ENCODE assay signal across 15 cellular contexts in the genomic region with DNA sequence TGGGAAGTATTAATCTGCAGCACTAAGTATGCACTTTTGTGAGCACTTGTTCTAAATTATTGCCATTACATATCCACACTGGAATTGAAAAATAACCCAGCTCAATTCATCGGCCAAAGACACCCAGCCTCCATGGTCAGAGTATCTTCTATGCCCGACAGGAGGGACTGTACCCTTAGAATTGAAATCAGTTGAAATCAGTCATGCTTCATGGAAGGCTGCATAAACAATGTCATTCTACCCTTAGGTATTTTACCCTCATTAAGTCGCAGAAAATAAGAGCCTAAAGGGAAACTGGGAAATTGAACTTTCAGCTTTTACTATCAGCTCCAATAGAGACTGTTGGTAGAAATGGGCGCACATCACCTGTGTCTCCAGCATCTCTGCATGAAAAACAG. TPM values are rescaled to one million over a fixed set of nuclear protein-coding genes. Genes with fewer than 3 reads are reported as not detected.
DNase-seq lines count a peak whose midpoint lies in the region; ATAC-seq, FAIRE-seq and TF ChIP-seq lines count a peak whose summit lies in the region.
"Had no signal": no experiment of that assay in that cellular context is flagged by ENCODE, and none has a peak within 500 bp of the region (broad histone marks: within the 10 kb centered on the region; RNA-seq: fewer than 3 reads in every experiment).

No MANE protein-coding gene starts in this region.

- H3K27ac Mint-ChIP-seq in activated CD8-positive, alpha-beta T cell treated with anti-CD3 and anti-CD28 coated beads for 36 hours = no peak overlapping the region
- H3K27ac Mint-ChIP-seq in activated CD8-positive, alpha-beta T cell treated with anti-CD3 and anti-CD28 coated beads, Interleukin-2, amount 10 ng/mL, durations not matched to agents 7 days and 5 days = no peak overlapping the region
- peak overlapping the region; percentile 74 for H3K27ac Mint-ChIP-seq in astrocyte (ENCODE audit: unreplicated experiment)

- FAIRE-seq in astrocyte (lab: Jason Lieb, UNC) (no peak), D721Med (lab: Jason Lieb, UNC) (no peak)
- FAIRE-seq: A204.1 had no signal

- no peak for TF ChIP-seq CTCF in activated CD8-positive, alpha-beta T cell treated with anti-CD3 and anti-CD28 coated beads for 36 hours (IDR thresholded peaks at IDR 0.05)
- TF ChIP-seq CTCF in astrocyte (IDR thresholded peaks at IDR 0.05; ENCODE audit: insufficient read depth, low read depth, low read length) (no peak), spleen (IDR thresholded peaks at IDR 0.05 in 8 of 11, conservative IDR thresholded peaks at IDR 0.05 in 3 of 11) (no peak), D721Med (IDR thresholded peaks at IDR 0.05; ENCODE audit: insufficient read depth, missing control alignments) (no peak)

- H3K36me3 ChIP-seq in astrocyte (ENCODE audit: insufficient read depth, low read length) = no peaks in the 10 kb centered on the region
- no peaks in the 10 kb centered on the region for H3K36me3 ChIP-seq in spleen

- H3K27me3 Mint-ChIP-seq in activated CD8-positive, alpha-beta T cell treated with anti-CD3 and anti-CD28 coated beads for 36 hours = no peaks in the 10 kb centered on the region
- no peaks in the 10 kb centered on the region for H3K27me3 Mint-ChIP-seq in activated CD8-positive, alpha-beta T cell treated with anti-CD3 and anti-CD28 coated beads, Interleukin-2, amount 10 ng/mL, durations not matched to agents 7 days and 5 days (ENCODE audit: low read depth)
- no peaks in the 10 kb centered on the region for H3K27me3 Mint-ChIP-seq in astrocyte (ENCODE audit: low read depth, unreplicated experiment)

- H3K27ac ChIP-seq in astrocyte (ENCODE audit: low read depth, low read length) (peak overlapping the region; percentile 50), spleen (peak overlapping the region in 6 of 8 donors; percentile 14 to 79 (median 54))

- H3K4me1 ChIP-seq in astrocyte (ENCODE audit: insufficient read depth, low read length) (peaks cover 36% of the 10 kb centered on the region), spleen (peaks cover 14 to 51% (median 41%) of the 10 kb centered on the region in 6 donors)

- H3K4me2 ChIP-seq in astrocyte (ENCODE audit: low read length) = peak overlapping the region; percentile 63

- H3K9ac ChIP-seq in astrocyte (ENCODE audit: low read length) = peak overlapping the region; percentile 21

- H2AFZ ChIP-seq in astrocyte (ENCODE audit: low read depth, low read length) = no peak overlapping the region

- no peak for TF ChIP-seq POLR2A in spleen (IDR thresholded peaks at IDR 0.05)

- no peaks in the 10 kb centered on the region for H3K36me3 Mint-ChIP-seq in activated CD8-positive, alpha-beta T cell treated with anti-CD3 and anti-CD28 coated beads for 36 hours (ENCODE audit: low read depth)
- H3K36me3 Mint-ChIP-seq in activated CD8-positive, alpha-beta T cell treated with anti-CD3 and anti-CD28 coated beads, Interleukin-2, amount 10 ng/mL, durations not matched to agents 7 days and 5 days (ENCODE audit: low read depth) = no peaks in the 10 kb centered on the region
- H3K36me3 Mint-ChIP-seq in astrocyte (ENCODE audit: low read depth, unreplicated experiment) = peaks cover 2% of the 10 kb centered on the region

- H3K79me2 ChIP-seq in astrocyte (ENCODE audit: insufficient read depth, low read length) = peaks cover 60% of the 10 kb centered on the region

- H3K9me3 ChIP-seq in astrocyte (ENCODE audit: insufficient read depth, low read depth, low read length) = no peaks in the 10 kb centered on the region
- no peaks in the 10 kb centered on the region for H3K9me3 ChIP-seq in spleen

- ATAC-seq in activated CD8-positive, alpha-beta T cell treated with anti-CD3 and anti-CD28 coated beads for 36 hours = peak; percentile 21
- no peak for ATAC-seq in activated CD8-positive, alpha-beta T cell treated with anti-CD3 and anti-CD28 coated beads, Interleukin-2, amount 10 ng/mL, durations not matched to agents 7 days and 5 days
- peak; percentile 19 for ATAC-seq in HG02678 (IDR thresholded peaks at IDR 0.05; ENCODE audit: unreplicated experiment)
- ATAC-seq: esophagus mucosa had no signal

- intact Hi-C loops in activated CD8-positive, alpha-beta T cell treated with anti-CD3 and anti-CD28 coated beads for 36 hours (cut with micrococcal nuclease) = no loop called here
- intact Hi-C loops in spleen (cut with DNase I; ENCODE audit: low total_unique reads) = no loop called here

- H4K20me1 ChIP-seq in astrocyte (ENCODE audit: insufficient read depth, low read length) = no peaks in the 10 kb centered on the region

- DNase-seq in activated CD8-positive, alpha-beta T cell treated with anti-CD3 and anti-CD28 coated beads for 36 hours = no peak
- no peak for DNase-seq in activated CD8-positive, alpha-beta T cell treated with anti-CD3 and anti-CD28 coated beads, Interleukin-2, amount 10 ng/mL, durations not matched to agents 7 days and 5 days
- DNase-seq in astrocyte (ENCODE audit: low read depth) (no peak), spleen (no peak), NCI-H1436 treated with DMSO at 0.1 percent for 48 hours (lab: John Stamatoyannopoulos, UW) (no peak), NCI-H2107 (lab: John Stamatoyannopoulos, UW) (no peak), D721Med (ENCODE audit: insufficient read length, low spot score) (no peak)
- DNase-seq: activated T-cell treated with anti-CD3 and anti-CD28 coated beads, Interleukin-2, amount 50 U/mL, for 1 hour; DMS53; GOT3; NCI-H446 treated with DMSO at 0.1 percent for 48 hours had no signal

- no peaks in the 10 kb centered on the region for H3K27me3 ChIP-seq in astrocyte (ENCODE audit: insufficient read depth, low read length)
- H3K27me3 ChIP-seq in spleen (replicated peaks in 1 of 7) = no peaks in the 10 kb centered on the region

- no peaks in the 10 kb centered on the region for H3K9me3 Mint-ChIP-seq in activated CD8-positive, alpha-beta T cell treated with anti-CD3 and anti-CD28 coated beads for 36 hours
- H3K9me3 Mint-ChIP-seq in activated CD8-positive, alpha-beta T cell treated with anti-CD3 and anti-CD28 coated beads, Interleukin-2, amount 10 ng/mL, durations not matched to agents 7 days and 5 days (ENCODE audit: insufficient read depth) = no peaks in the 10 kb centered on the region
- H3K9me3 Mint-ChIP-seq in astrocyte (ENCODE audit: unreplicated experiment) = no peaks in the 10 kb centered on the region

- POLR2A ChIA-PET in activated CD8-positive, alpha-beta T cell treated with anti-CD3 and anti-CD28 coated beads for 36 hours (lab: Charles Lee) = no interaction called here
- POLR2A ChIA-PET in activated CD8-positive, alpha-beta T cell treated with anti-CD3 and anti-CD28 coated beads, Interleukin-2, amount 10 ng/mL, durations not matched to agents 7 days and 5 days (lab: Charles Lee) = no interaction called here

- WGBS in spleen, 5 donors = 51 to 66% (median 57%) methylated on average over 4 of the region's 4 CpGs

- H3K4me3 ChIP-seq in astrocyte (ENCODE audit: insufficient read depth, low read depth, low read length) (no peak overlapping the region), spleen (peak overlapping the region in 1 of 8 donors; percentile 36)

- no peak overlapping the region for H3K4me3 Mint-ChIP-seq in activated CD8-positive, alpha-beta T cell treated with anti-CD3 and anti-CD28 coated beads for 36 hours
- H3K4me3 Mint-ChIP-seq in activated CD8-positive, alpha-beta T cell treated with anti-CD3 and anti-CD28 coated beads, Interleukin-2, amount 10 ng/mL, durations not matched to agents 7 days and 5 days = no peak overlapping the region
- no peak overlapping the region for H3K4me3 Mint-ChIP-seq in astrocyte (ENCODE audit: unreplicated experiment)
- H3K4me3 Mint-ChIP-seq: neural crest cell had no signal

- CTCF ChIA-PET in activated CD8-positive, alpha-beta T cell treated with anti-CD3 and anti-CD28 coated beads for 36 hours (lab: Charles Lee) = no interaction called here
- CTCF ChIA-PET in activated CD8-positive, alpha-beta T cell treated with anti-CD3 and anti-CD28 coated beads, Interleukin-2, amount 10 ng/mL, durations not matched to agents 7 days and 5 days (lab: Charles Lee) = interaction anchor here (0.7 kb wide), 1 partner anchor 325 kb away, joined by 3 read pairs; no protein-coding TSS in a partner anchor

- peaks cover 20% of the 10 kb centered on the region for H3K4me1 Mint-ChIP-seq in activated CD8-positive, alpha-beta T cell treated with anti-CD3 and anti-CD28 coated beads for 36 hours (ENCODE audit: low read depth)
- peaks cover 14% of the 10 kb centered on the region for H3K4me1 Mint-ChIP-seq in activated CD8-positive, alpha-beta T cell treated with anti-CD3 and anti-CD28 coated beads, Interleukin-2, amount 10 ng/mL, durations not matched to agents 7 days and 5 days (ENCODE audit: low read depth)
- peaks cover 59% of the 10 kb centered on the region for H3K4me1 Mint-ChIP-seq in astrocyte (ENCODE audit: low read depth, unreplicated experiment)

RNA-seq across cellular contexts. Expression of a gene that starts 2.9 kb away (rescaled TPM):
- under 1 TPM in 1 of 2 experiments, not detected in 1; 0.45 TPM for total RNA-seq in activated CD8-positive, alpha-beta T cell treated with anti-CD3 and anti-CD28 coated beads for 36 hours
- total RNA-seq in activated CD8-positive, alpha-beta T cell treated with anti-CD3 and anti-CD28 coated beads, Interleukin-2, amount 10 ng/mL, durations not matched to agents 7 days and 5 days = under 1 TPM; 0.16 to 0.29 TPM
- total RNA-seq in astrocyte (1.2 and 1.3 TPM in 2 replicates), spleen (1 to 10 TPM; 2.2 to 6.9 (median 5.4) TPM)
- under 1 TPM; 0.23 to 0.38 (median 0.26) TPM for polyA plus RNA-seq in spleen

RNA-seq across cellular contexts. Expression of a gene that starts 37.7 kb away (rescaled TPM):
- total RNA-seq in activated CD8-positive, alpha-beta T cell treated with anti-CD3 and anti-CD28 coated beads for 36 hours = 1 to 10 TPM; 5.8 TPM
- total RNA-seq in activated CD8-positive, alpha-beta T cell treated with anti-CD3 and anti-CD28 coated beads, Interleukin-2, amount 10 ng/mL, durations not matched to agents 7 days and 5 days = 1 to 10 TPM; 1.6 to 1.9 TPM
- 33.5 and 38.8 TPM in 2 replicates for total RNA-seq in astrocyte
- total RNA-seq in spleen = 100 to 1,000 TPM in 2 of 7 donors, 10 to 100 TPM in 5; 45.9 to 123 (median 71.0) TPM
- 10 to 100 TPM in 1 of 3 donors, 1 to 10 TPM in 2; 7.6 to 26.3 (median 8.7) TPM for polyA plus RNA-seq in spleen
